ENCODE assay signal across 1 cellular context in the genomic region with DNA sequence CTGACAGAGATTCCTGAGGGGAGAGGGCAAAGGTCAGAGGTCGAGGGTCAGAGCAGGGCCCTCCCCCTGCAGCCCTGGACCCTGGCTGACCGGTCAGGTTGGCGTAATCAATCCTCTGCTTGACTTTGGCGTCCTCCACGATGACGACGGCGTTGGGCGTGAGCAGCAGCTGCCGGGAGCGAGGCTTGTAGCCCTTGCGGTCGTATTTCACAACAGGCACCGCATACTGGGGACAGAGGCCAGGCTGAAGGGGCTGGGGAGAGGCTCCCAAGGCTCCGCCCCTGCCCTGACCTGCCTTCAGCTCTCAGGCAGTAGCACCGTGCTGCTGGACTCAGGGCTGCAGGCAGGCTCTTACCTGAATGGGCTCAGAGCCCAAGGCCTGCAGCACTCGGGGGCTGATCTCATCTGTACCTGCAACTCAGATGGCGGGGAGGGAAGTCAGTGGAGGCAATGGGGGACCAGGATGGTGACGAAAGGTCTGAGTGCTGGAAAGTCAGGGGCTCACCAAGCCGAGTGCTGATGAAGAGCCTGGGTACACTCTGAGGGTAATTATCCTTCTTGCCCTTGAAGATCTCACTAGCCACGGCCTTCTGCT.
TF ChIP-seq lines count a peak whose summit lies in the region.

No MANE protein-coding gene starts in this region.

TF ChIP-seq in HepG2, 621 proteins besides CTCF, POLR2A, EP300 and RAD21 (continued from another document and continues in another):
- TF ChIP-seq, protein P1, sequence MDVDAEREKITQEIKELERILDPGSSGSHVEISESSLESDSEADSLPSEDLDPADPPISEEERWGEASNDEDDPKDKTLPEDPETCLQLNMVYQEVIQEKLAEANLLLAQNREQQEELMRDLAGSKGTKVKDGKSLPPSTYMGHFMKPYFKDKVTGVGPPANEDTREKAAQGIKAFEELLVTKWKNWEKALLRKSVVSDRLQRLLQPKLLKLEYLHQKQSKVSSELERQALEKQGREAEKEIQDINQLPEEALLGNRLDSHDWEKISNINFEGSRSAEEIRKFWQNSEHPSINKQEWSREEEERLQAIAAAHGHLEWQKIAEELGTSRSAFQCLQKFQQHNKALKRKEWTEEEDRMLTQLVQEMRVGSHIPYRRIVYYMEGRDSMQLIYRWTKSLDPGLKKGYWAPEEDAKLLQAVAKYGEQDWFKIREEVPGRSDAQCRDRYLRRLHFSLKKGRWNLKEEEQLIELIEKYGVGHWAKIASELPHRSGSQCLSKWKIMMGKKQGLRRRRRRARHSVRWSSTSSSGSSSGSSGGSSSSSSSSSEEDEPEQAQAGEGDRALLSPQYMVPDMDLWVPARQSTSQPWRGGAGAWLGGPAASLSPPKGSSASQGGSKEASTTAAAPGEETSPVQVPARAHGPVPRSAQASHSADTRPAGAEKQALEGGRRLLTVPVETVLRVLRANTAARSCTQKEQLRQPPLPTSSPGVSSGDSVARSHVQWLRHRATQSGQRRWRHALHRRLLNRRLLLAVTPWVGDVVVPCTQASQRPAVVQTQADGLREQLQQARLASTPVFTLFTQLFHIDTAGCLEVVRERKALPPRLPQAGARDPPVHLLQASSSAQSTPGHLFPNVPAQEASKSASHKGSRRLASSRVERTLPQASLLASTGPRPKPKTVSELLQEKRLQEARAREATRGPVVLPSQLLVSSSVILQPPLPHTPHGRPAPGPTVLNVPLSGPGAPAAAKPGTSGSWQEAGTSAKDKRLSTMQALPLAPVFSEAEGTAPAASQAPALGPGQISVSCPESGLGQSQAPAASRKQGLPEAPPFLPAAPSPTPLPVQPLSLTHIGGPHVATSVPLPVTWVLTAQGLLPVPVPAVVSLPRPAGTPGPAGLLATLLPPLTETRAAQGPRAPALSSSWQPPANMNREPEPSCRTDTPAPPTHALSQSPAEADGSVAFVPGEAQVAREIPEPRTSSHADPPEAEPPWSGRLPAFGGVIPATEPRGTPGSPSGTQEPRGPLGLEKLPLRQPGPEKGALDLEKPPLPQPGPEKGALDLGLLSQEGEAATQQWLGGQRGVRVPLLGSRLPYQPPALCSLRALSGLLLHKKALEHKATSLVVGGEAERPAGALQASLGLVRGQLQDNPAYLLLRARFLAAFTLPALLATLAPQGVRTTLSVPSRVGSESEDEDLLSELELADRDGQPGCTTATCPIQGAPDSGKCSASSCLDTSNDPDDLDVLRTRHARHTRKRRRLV (CRISPR knock-in tag; IDR thresholded peaks at IDR 0.05) = no peak
- TF ChIP-seq, protein P2, sequence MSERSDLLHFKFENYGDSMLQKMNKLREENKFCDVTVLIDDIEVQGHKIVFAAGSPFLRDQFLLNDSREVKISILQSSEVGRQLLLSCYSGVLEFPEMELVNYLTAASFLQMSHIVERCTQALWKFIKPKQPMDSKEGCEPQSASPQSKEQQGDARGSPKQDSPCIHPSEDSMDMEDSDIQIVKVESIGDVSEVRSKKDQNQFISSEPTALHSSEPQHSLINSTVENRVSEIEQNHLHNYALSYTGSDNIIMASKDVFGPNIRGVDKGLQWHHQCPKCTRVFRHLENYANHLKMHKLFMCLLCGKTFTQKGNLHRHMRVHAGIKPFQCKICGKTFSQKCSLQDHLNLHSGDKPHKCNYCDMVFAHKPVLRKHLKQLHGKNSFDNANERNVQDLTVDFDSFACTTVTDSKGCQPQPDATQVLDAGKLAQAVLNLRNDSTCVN (CRISPR knock-in tag; IDR thresholded peaks at IDR 0.05; ENCODE audit: borderline replicate concordance) = no peak
- 0 out of 2 replicates have a peak, but pooled peaks have one; percentile 70 for TF ChIP-seq ZNF761 (CRISPR knock-in tag; conservative IDR thresholded peaks at IDR 0.05)
- TF ChIP-seq ZFP36L1 (CRISPR knock-in tag; IDR thresholded peaks at IDR 0.05) = peak; percentile 85
- peak; percentile 74 for TF ChIP-seq THAP11 (CRISPR knock-in tag; IDR thresholded peaks at IDR 0.05)
- TF ChIP-seq ZNF207 (IDR thresholded peaks at IDR 0.05; ENCODE audit: borderline replicate concordance) = no peak
- peak; percentile 70; the same call in 1 of the 2 replicates for TF ChIP-seq ZSCAN21 (CRISPR knock-in tag; IDR thresholded peaks at IDR 0.05; ENCODE audit: borderline replicate concordance)
- TF ChIP-seq MEIS2 (CRISPR knock-in tag; IDR thresholded peaks at IDR 0.05) = peak; percentile 79
- TF ChIP-seq ZNF234 (CRISPR knock-in tag; conservative IDR thresholded peaks at IDR 0.05) = no peak
- TF ChIP-seq ZNF614 (CRISPR knock-in tag; IDR thresholded peaks at IDR 0.05; ENCODE audit: borderline replicate concordance) = 0 out of 2 replicates have a peak, but pooled peaks have one; percentile 17
- TF ChIP-seq HNRNPL (IDR thresholded peaks at IDR 0.05; ENCODE audit: low read depth, low read length) = no peak
- TF ChIP-seq, protein P3, sequence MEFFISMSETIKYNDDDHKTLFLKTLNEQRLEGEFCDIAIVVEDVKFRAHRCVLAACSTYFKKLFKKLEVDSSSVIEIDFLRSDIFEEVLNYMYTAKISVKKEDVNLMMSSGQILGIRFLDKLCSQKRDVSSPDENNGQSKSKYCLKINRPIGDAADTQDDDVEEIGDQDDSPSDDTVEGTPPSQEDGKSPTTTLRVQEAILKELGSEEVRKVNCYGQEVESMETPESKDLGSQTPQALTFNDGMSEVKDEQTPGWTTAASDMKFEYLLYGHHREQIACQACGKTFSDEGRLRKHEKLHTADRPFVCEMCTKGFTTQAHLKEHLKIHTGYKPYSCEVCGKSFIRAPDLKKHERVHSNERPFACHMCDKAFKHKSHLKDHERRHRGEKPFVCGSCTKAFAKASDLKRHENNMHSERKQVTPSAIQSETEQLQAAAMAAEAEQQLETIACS (CRISPR knock-in tag; IDR thresholded peaks at IDR 0.05) = no peak
- TF ChIP-seq ATF7 (IDR thresholded peaks at IDR 0.05) = no peak
- TF ChIP-seq ATF7 (CRISPR knock-in tag; IDR thresholded peaks at IDR 0.05) = peak; percentile 57; the same call in 1 of the 2 replicates
- TF ChIP-seq, protein P4, sequence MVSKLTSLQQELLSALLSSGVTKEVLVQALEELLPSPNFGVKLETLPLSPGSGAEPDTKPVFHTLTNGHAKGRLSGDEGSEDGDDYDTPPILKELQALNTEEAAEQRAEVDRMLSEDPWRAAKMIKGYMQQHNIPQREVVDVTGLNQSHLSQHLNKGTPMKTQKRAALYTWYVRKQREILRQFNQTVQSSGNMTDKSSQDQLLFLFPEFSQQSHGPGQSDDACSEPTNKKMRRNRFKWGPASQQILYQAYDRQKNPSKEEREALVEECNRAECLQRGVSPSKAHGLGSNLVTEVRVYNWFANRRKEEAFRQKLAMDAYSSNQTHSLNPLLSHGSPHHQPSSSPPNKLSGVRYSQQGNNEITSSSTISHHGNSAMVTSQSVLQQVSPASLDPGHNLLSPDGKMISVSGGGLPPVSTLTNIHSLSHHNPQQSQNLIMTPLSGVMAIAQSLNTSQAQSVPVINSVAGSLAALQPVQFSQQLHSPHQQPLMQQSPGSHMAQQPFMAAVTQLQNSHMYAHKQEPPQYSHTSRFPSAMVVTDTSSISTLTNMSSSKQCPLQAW (CRISPR knock-in tag; IDR thresholded peaks at IDR 0.05) = peak; percentile 80
- TF ChIP-seq ZNF430 (CRISPR knock-in tag; IDR thresholded peaks at IDR 0.05) = peak; percentile 77; the same call in 1 of the 2 replicates
- peak; percentile 31; the same call in 1 of the 2 replicates for TF ChIP-seq NFKB2 (CRISPR knock-in tag; IDR thresholded peaks at IDR 0.05; ENCODE audit: borderline replicate concordance)
- peak; percentile 46; the same call in 1 of the 2 replicates for TF ChIP-seq CHD2 (IDR thresholded peaks at IDR 0.05; ENCODE audit: low read depth, low read length)
- TF ChIP-seq, protein P5, sequence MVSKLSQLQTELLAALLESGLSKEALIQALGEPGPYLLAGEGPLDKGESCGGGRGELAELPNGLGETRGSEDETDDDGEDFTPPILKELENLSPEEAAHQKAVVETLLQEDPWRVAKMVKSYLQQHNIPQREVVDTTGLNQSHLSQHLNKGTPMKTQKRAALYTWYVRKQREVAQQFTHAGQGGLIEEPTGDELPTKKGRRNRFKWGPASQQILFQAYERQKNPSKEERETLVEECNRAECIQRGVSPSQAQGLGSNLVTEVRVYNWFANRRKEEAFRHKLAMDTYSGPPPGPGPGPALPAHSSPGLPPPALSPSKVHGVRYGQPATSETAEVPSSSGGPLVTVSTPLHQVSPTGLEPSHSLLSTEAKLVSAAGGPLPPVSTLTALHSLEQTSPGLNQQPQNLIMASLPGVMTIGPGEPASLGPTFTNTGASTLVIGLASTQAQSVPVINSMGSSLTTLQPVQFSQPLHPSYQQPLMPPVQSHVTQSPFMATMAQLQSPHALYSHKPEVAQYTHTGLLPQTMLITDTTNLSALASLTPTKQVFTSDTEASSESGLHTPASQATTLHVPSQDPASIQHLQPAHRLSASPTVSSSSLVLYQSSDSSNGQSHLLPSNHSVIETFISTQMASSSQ (IDR thresholded peaks at IDR 0.05; ENCODE audit: low read depth) = no peak
- TF ChIP-seq, protein P5 (CRISPR knock-in tag; IDR thresholded peaks at IDR 0.05; ENCODE audit: borderline replicate concordance) = peak; percentile 45; the same call in 1 of the 2 replicates
- TF ChIP-seq ZNF331 (CRISPR knock-in tag; IDR thresholded peaks at IDR 0.05) = peak; percentile 79
- 0 out of 2 replicates have a peak, but pooled peaks have one; percentile 35 for TF ChIP-seq ZNF225 (CRISPR knock-in tag; IDR thresholded peaks at IDR 0.05)
- peak; percentile 67 for TF ChIP-seq FOXK2 (IDR thresholded peaks at IDR 0.05)
- TF ChIP-seq MYC (CRISPR knock-in tag; IDR thresholded peaks at IDR 0.05; ENCODE audit: borderline replicate concordance) = peak; percentile 67; the same call in 1 of the 2 replicates
- TF ChIP-seq HDAC2 (CRISPR knock-in tag; IDR thresholded peaks at IDR 0.05) = peak; percentile 85; the same call in 1 of the 2 replicates
- TF ChIP-seq, protein P6, sequence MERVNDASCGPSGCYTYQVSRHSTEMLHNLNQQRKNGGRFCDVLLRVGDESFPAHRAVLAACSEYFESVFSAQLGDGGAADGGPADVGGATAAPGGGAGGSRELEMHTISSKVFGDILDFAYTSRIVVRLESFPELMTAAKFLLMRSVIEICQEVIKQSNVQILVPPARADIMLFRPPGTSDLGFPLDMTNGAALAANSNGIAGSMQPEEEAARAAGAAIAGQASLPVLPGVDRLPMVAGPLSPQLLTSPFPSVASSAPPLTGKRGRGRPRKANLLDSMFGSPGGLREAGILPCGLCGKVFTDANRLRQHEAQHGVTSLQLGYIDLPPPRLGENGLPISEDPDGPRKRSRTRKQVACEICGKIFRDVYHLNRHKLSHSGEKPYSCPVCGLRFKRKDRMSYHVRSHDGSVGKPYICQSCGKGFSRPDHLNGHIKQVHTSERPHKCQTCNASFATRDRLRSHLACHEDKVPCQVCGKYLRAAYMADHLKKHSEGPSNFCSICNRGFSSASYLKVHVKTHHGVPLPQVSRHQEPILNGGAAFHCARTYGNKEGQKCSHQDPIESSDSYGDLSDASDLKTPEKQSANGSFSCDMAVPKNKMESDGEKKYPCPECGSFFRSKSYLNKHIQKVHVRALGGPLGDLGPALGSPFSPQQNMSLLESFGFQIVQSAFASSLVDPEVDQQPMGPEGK (CRISPR knock-in tag; IDR thresholded peaks at IDR 0.05) = peak; percentile 85; the same call in 1 of the 2 replicates
- TF ChIP-seq, protein P7, sequence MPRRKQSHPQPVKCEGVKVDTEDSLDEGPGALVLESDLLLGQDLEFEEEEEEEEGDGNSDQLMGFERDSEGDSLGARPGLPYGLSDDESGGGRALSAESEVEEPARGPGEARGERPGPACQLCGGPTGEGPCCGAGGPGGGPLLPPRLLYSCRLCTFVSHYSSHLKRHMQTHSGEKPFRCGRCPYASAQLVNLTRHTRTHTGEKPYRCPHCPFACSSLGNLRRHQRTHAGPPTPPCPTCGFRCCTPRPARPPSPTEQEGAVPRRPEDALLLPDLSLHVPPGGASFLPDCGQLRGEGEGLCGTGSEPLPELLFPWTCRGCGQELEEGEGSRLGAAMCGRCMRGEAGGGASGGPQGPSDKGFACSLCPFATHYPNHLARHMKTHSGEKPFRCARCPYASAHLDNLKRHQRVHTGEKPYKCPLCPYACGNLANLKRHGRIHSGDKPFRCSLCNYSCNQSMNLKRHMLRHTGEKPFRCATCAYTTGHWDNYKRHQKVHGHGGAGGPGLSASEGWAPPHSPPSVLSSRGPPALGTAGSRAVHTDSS (CRISPR knock-in tag; conservative IDR thresholded peaks at IDR 0.05) = no peak
